In the genomic region with DNA sequence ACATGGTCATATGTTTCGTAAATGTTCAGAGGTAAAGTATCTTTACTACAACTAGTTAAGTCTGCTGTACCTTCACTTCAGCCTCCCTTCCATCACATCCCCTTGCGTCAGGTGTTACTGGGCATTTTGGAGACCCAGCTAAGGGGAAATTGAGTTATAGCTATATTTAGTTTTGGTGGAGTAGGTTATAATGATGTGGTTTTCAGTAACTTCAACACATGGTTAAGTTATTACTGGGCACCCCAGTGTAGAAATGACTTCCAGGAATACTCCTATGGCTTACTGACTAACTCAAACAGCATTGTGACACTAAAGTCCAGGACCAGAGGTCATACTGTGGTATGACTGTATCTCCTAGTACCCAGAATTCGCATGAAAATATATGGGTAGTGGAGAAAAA, we compare ENCODE assay signal across 12 cellular contexts. TPM values are rescaled to one million over a fixed set of nuclear protein-coding genes. Genes with fewer than 3 reads are reported as not detected.
DNase-seq lines count a peak whose midpoint lies in the region; ATAC-seq, FAIRE-seq and TF ChIP-seq lines count a peak whose summit lies in the region.
"Had no signal": no experiment of that assay in that cellular context is flagged by ENCODE, and none has a peak within 500 bp of the region (broad histone marks: within the 10 kb centered on the region; RNA-seq: fewer than 3 reads in every experiment).

No MANE protein-coding gene starts in this region.

- RAD21 ChIA-PET in GM12878 (lab: Charles Lee; ENCODE audit: unreplicated experiment), result interaction anchor here (1.3 to 5.0 kb wide), 10 partner anchors 11 to 134 kb away, joined by 3 to 47 read pairs (median 12); a partner anchor contains a TSS

- no peak for FAIRE-seq in GM12878 (lab: Jason Lieb, UNC)
- FAIRE-seq: pancreas had no signal

- H3K79me2 ChIP-seq in GM12878 (ENCODE audit: control insufficient read depth, insufficient read depth, low read length), result no peaks in the 10 kb centered on the region

- intact Hi-C loops in GM12878 (cut with micrococcal nuclease; ENCODE audit: unreplicated experiment), result no loop called here
- intact Hi-C loops in esophagus squamous epithelium (cut with DNase I), result no loop called here
- intact Hi-C loops in transverse colon (cut with DNase I; ENCODE audit: low total_unique reads), result no loop called here

- 5% methylated on average over 3 of the region's 3 CpGs for WGBS in GM12878 (ENCODE audit: insufficient coverage, insufficient replicate concordance, low lambda C conversion rate, missing lambda C conversion rate)
- WGBS in esophagus squamous epithelium, 2 donors, result 55 to 86% methylated on average over 3 of the region's 3 CpGs
- 67 to 79% methylated on average over 3 of the region's 3 CpGs for WGBS in transverse colon (ENCODE audit: low coverage in 1 of 2), 2 donors

- H3K9me3 ChIP-seq in GM12878 (replicated peaks; ENCODE audit: control insufficient read depth, insufficient read depth, low read length), result no peaks in the 10 kb centered on the region
- no peaks in the 10 kb centered on the region for H3K9me3 ChIP-seq in esophagus squamous epithelium
- no peaks in the 10 kb centered on the region for H3K9me3 ChIP-seq in transverse colon
- H3K9me3 ChIP-seq: pancreas had no signal

- DNase-seq in GM12878 (ENCODE audit: low read depth, low spot score), result no peak
- DNase-seq in D341Med (ENCODE audit: low spot score), result no peak
- DNase-seq in activated CD4-positive, CD25-positive, alpha-beta regulatory T cell treated with anti-CD3 and anti-CD28 coated beads, Interleukin-2, amount 50 U/mL, for 72 hours, result no peak
- DNase-seq in esophagus squamous epithelium (lab: John Stamatoyannopoulos, UW), result no peak
- DNase-seq in transverse colon, result no peak
- DNase-seq: GM23248, hippocampal formation, NCI-H345 had no signal

- TF ChIP-seq CTCF in GM12878 (IDR thresholded peaks at IDR 0.05 in 2 of 3, conservative IDR thresholded peaks at IDR 0.05 in 1 of 3; ENCODE audit: control insufficient read depth in 2 of 3, extremely low read depth in 1 of 3, insufficient read depth in 1 of 3, low read depth in 3 of 3, low read length in 3 of 3), result no peak
- TF ChIP-seq CTCF in esophagus squamous epithelium (IDR thresholded peaks at IDR 0.05), result no peak
- no peak for TF ChIP-seq CTCF in transverse colon (IDR thresholded peaks at IDR 0.05)

- peaks cover 51% of the 10 kb centered on the region for H3K4me1 ChIP-seq in GM12878 (ENCODE audit: control insufficient read depth, insufficient read depth, low read length)
- H3K4me1 ChIP-seq in esophagus squamous epithelium, result peaks cover 10 to 24% (median 14%) of the 10 kb centered on the region in 3 donors
- no peaks in the 10 kb centered on the region for H3K4me1 ChIP-seq in transverse colon
- H3K4me1 ChIP-seq: pancreas had no signal

- TF ChIP-seq POLR2A in GM18505 (IDR thresholded peaks at IDR 0.05; ENCODE audit: borderline replicate concordance, extremely low read depth, insufficient read depth, insufficient read length), result no peak
- TF ChIP-seq POLR2A in GM12878 (IDR thresholded peaks at IDR 0.05; ENCODE audit: low read depth, low read length), result no peak
- no peak for TF ChIP-seq POLR2A in esophagus squamous epithelium (IDR thresholded peaks at IDR 0.05)
- TF ChIP-seq POLR2A in transverse colon (IDR thresholded peaks at IDR 0.05), result no peak

- no peaks in the 10 kb centered on the region for H4K20me1 ChIP-seq in GM12878 (ENCODE audit: control insufficient read depth, insufficient read depth)

- H3K9ac ChIP-seq in GM12878 (ENCODE audit: control insufficient read depth, insufficient read depth, low read length), result no peak overlapping the region
- H3K9ac ChIP-seq: GM23248 had no signal

- ATAC-seq in GM18505 (IDR thresholded peaks at IDR 0.05; ENCODE audit: unreplicated experiment), result peak; percentile 26
- ATAC-seq in GM19025 (IDR thresholded peaks at IDR 0.05; ENCODE audit: low read depth, unreplicated experiment), result peak; percentile 25
- peak; percentile 36 for ATAC-seq in HG02885 (IDR thresholded peaks at IDR 0.05; ENCODE audit: poor library complexity, unreplicated experiment)
- peak; percentile 56 for ATAC-seq in GM12878

- H3K4me2 ChIP-seq in GM12878 (ENCODE audit: control insufficient read depth, insufficient read depth), result peak overlapping the region; percentile 88

- peak; percentile 44 to 53; a peak in 2 of 4 replicates for TF ChIP-seq EP300 in GM12878 (IDR thresholded peaks at IDR 0.05; ENCODE audit: borderline replicate concordance in 1 of 2, control insufficient read depth in 1 of 2, low read depth in 2 of 2, low read length in 2 of 2)
- TF ChIP-seq EP300 in transverse colon (IDR thresholded peaks at IDR 0.05; ENCODE audit: low read depth), result no peak

- SMC1A ChIA-PET in GM12878 (lab: Charles Lee; ENCODE audit: uncharacterized antibody, unreplicated experiment), result interaction anchor here (0.7 to 4.9 kb wide), 19 partner anchors 10 to 585 kb away, joined by 3 to 35 read pairs (median 8); no protein-coding TSS in a partner anchor

- CTCF ChIA-PET in GM12878 (lab: Yijun Ruan, JAX), result interaction anchor here (1.9 to 3.4 kb wide), 5 partner anchors 11 to 115 kb away, joined by 5 to 21 read pairs (median 7); a partner anchor contains a TSS

- BruUV-seq in GM12878 (replicated peaks; lab: Mats Ljungman, UMichigan), result no TSS peak

- POLR2A ChIA-PET in GM12878 (lab: Charles Lee), result interaction anchor here (0.7 to 3.7 kb wide), 5 partner anchors 10 to 412 kb away, joined by 4 to 24 read pairs (median 12); no protein-coding TSS in a partner anchor

- no peak overlapping the region for H2AFZ ChIP-seq in GM12878 (ENCODE audit: control insufficient read depth, low read depth, low read length)
- H2AFZ ChIP-seq: GM23248 had no signal

- H3K4me3 ChIP-seq in GM12878, result no peak overlapping the region
- H3K4me3 ChIP-seq in esophagus squamous epithelium, result no peak overlapping the region
- no peak overlapping the region for H3K4me3 ChIP-seq in transverse colon
- H3K4me3 ChIP-seq: GM23248, pancreas had no signal

- no peaks in the 10 kb centered on the region for H3K27me3 ChIP-seq in GM12878 (replicated peaks in 1 of 2; ENCODE audit: control insufficient read depth in 2 of 2, insufficient read depth in 2 of 2, low read length in 1 of 2)
- peaks cover 0 to 3% (median 0%) of the 10 kb centered on the region in 4 donors for H3K27me3 ChIP-seq in esophagus squamous epithelium
- H3K27me3 ChIP-seq in transverse colon, result no peaks in the 10 kb centered on the region
- H3K27me3 ChIP-seq: pancreas had no signal

- in situ Hi-C loops in GM12878 (cut with MboI), result no loop called here
- in situ Hi-C loops in transverse colon (cut with MboI; ENCODE audit: low pct_ligation_motif_present in 1 of 4, low pct_unique_long_range_greater_than_20kb in 1 of 4, low sequenced_read_pairs in 3 of 4), result no loop called here

- no peak overlapping the region for H3K27ac ChIP-seq in GM12878 (ENCODE audit: control insufficient read depth, insufficient read depth)
- no peak overlapping the region for H3K27ac ChIP-seq in esophagus squamous epithelium
- H3K27ac ChIP-seq in transverse colon, result no peak overlapping the region
- H3K27ac ChIP-seq: GM23248, pancreas had no signal

- H3K36me3 ChIP-seq in GM12878 (ENCODE audit: control insufficient read depth in 2 of 2, insufficient read depth in 2 of 2, low read length in 1 of 2) (no peaks in the 10 kb centered on the region), esophagus squamous epithelium (no peaks in the 10 kb centered on the region), transverse colon (no peaks in the 10 kb centered on the region)
- H3K36me3 ChIP-seq: pancreas had no signal

- TF ChIP-seq RAD21 in GM12878 (IDR thresholded peaks at IDR 0.05; ENCODE audit: insufficient read depth, low read depth, low read length), result no peak

TF ChIP-seq in GM12878, 131 proteins besides CTCF, POLR2A, EP300 and RAD21 (continues in another document):
- TF ChIP-seq SUZ12 (IDR thresholded peaks at IDR 0.05; ENCODE audit: unreplicated experiment), result no peak
- TF ChIP-seq SIX5 (IDR thresholded peaks at IDR 0.05; ENCODE audit: low read depth, low read length, severe bottlenecking), result no peak
- no peak for TF ChIP-seq RCOR1 (conservative IDR thresholded peaks at IDR 0.05; ENCODE audit: low read depth, low read length)
- no peak for TF ChIP-seq JUND (IDR thresholded peaks at IDR 0.05; ENCODE audit: low read depth, low read length)
- TF ChIP-seq GATAD2B (conservative IDR thresholded peaks at IDR 0.05; ENCODE audit: low read depth), result 0 out of 2 replicates have a peak, but pooled peaks have one; percentile 27
- TF ChIP-seq PAX5 (IDR thresholded peaks at IDR 0.05; ENCODE audit: borderline replicate concordance, low read depth, low read length), result no peak
- no peak for TF ChIP-seq SMARCA5 (IDR thresholded peaks at IDR 0.05)
- peak; percentile 58; the same call in 1 of the 2 replicates for TF ChIP-seq NFIC (IDR thresholded peaks at IDR 0.05; ENCODE audit: low read depth, low read length)
- no peak for TF ChIP-seq KDM1A (IDR thresholded peaks at IDR 0.05; ENCODE audit: borderline replicate concordance)
- peak; percentile 86 for TF ChIP-seq BCL11A (IDR thresholded peaks at IDR 0.05; ENCODE audit: low read depth, low read length)
- TF ChIP-seq CREB1 (IDR thresholded peaks at IDR 0.05; ENCODE audit: low read depth), result peak; percentile 77
- no peak for TF ChIP-seq ZZZ3 (IDR thresholded peaks at IDR 0.05; ENCODE audit: control insufficient read depth, insufficient read length, low read depth)

RNA-seq across cellular contexts. Expression of a gene that starts 23.4 kb away (rescaled TPM):
- 73.8 and 81.8 TPM in 2 replicates for total RNA-seq in GM12878 (2013; cell fraction: nucleolus; rRNA removed)
- total RNA-seq in GM12878 (2014; rRNA removed) (58.3 and 62.9 TPM in 2 replicates), GM12878 (2014; rRNA removed; fragmentation: Illumina TruSeq; extraction: Trizol) (63.8 and 65.6 TPM in 2 replicates), GM12878 (2021) (59.5 and 63.2 TPM in 2 replicates), esophagus squamous epithelium (100 to 1,000 TPM in 1 of 4 donors, 10 to 100 TPM in 3; 59.7 to 101 (median 73.8) TPM), transverse colon (10 to 100 TPM; 20.6 to 50.0 (median 40.0) TPM)
- polyA plus RNA-seq in GM12878 (2011; ENCODE audit: low read depth), result 43.6 TPM
- polyA plus RNA-seq in GM12878 (2011; rRNA removed) (60.2 and 72.4 TPM in 2 replicates), GM12878 (2014; fragmentation: Illumina TruSeq; extraction: Trizol) (68.1 and 81.7 TPM in 2 replicates), GM12878 (2014; fragmentation: Nextera tagmentation; extraction: Ambion mirVana) (10 to 100 TPM; 30.7 to 32.6 TPM), GM12878 (2014; rRNA removed) (44.4 and 47.0 TPM in 2 replicates), GM12878 (2016; fragmentation: Nextera tagmentation; extraction: Ambion mirVana) (10 to 100 TPM; 53.8 to 59.0 TPM)
- 38.6 and 39.2 TPM in 2 replicates for polyA plus RNA-seq in GM12878 (2011; cell fraction: cytosol; rRNA removed)
- polyA plus RNA-seq in GM12878 (2011; cell fraction: nucleus; rRNA removed), result 65.7 and 68.5 TPM in 2 replicates
- polyA plus RNA-seq in GM12878 (2012), result 35.6 and 41.0 TPM in 2 replicates
- 98.4 and 105 TPM in 2 replicates for polyA minus RNA-seq in GM12878 (2011; rRNA and poly(A)+ RNA removed)
- 38.5 and 46.4 TPM in 2 replicates for polyA minus RNA-seq in GM12878 (2011; cell fraction: cytosol; rRNA and poly(A)+ RNA removed)
- 41.5 and 63.8 TPM in 2 replicates for polyA minus RNA-seq in GM12878 (2011; cell fraction: nucleus; rRNA and poly(A)+ RNA removed)
